11 cellular contexts compared by ENCODE assay signal in genomic region chr15:38651328-38652038, GRCh38.
A peak's percentile ranks its signal among the peaks of the same experiment; 100 is the strongest.
DNase-seq lines count a peak whose midpoint lies in the region; ATAC-seq, FAIRE-seq and TF ChIP-seq lines count a peak whose summit lies in the region.
"Had no signal": no experiment of that assay in that cellular context is flagged by ENCODE, and none has a peak within 500 bp of the region (broad histone marks: within the 10 kb centered on the region; RNA-seq: fewer than 3 reads in every experiment).

No MANE protein-coding gene starts in this region.

- H3K9me3 ChIP-seq in KOPT-K1 (ENCODE audit: insufficient read depth, low read length, poor library complexity, severe bottlenecking) = no peaks in the 10 kb centered on the region
- H3K9me3 ChIP-seq: esophagus muscularis mucosa had no signal

- DNase-seq in GM12891 (ENCODE audit: insufficient read length, low spot score) (no peak), activated T-helper 1 cell treated with Interleukin-2 at 50 U/mL for 16 hours (ENCODE audit: low read depth) (peak; percentile 32), amniotic stem cell (lab: John Stamatoyannopoulos, UW) (no peak), RCC 7860 (ENCODE audit: low spot score) (no peak), DMS79 treated with DMSO at 0.1 percent for 48 hours (lab: John Stamatoyannopoulos, UW) (no peak)
- DNase-seq in naive thymus-derived CD8-positive, alpha-beta T cell = peak; percentile 10 to 88 (median 62)
- DNase-seq: NCI-H1092 had no signal

- no peak for TF ChIP-seq POLR2A in GM12891 (IDR thresholded peaks at IDR 0.05; ENCODE audit: low read depth, low read length)

- ATAC-seq in naive thymus-derived CD8-positive, alpha-beta T cell = peak; percentile 65 to 66
- ATAC-seq in HG02884 (IDR thresholded peaks at IDR 0.05; ENCODE audit: unreplicated experiment) = no peak

- peak overlapping the region; percentile 89 for H3K27ac ChIP-seq in KOPT-K1 (ENCODE audit: low read depth, low read length, poor library complexity, severe bottlenecking)
- H3K27ac ChIP-seq: esophagus muscularis mucosa had no signal

- H3K36me3 ChIP-seq in KOPT-K1 (ENCODE audit: insufficient read depth, low read length) = no peaks in the 10 kb centered on the region
- H3K36me3 ChIP-seq: esophagus muscularis mucosa had no signal

- H3K27ac Mint-ChIP-seq in naive thymus-derived CD8-positive, alpha-beta T cell = peak overlapping the region; percentile 82 to 99 (median 97)

- POLR2A ChIA-PET in naive thymus-derived CD8-positive, alpha-beta T cell (lab: Charles Lee) = interaction anchor here (0.6 to 10.0 kb wide), 17 partner anchors 8 to 1140 kb away, joined by 3 to 269 read pairs (median 4); partner anchors contain the start of gene RASGRP1

- no peaks in the 10 kb centered on the region for H3K36me3 Mint-ChIP-seq in naive thymus-derived CD8-positive, alpha-beta T cell

- H3K9me3 Mint-ChIP-seq in naive thymus-derived CD8-positive, alpha-beta T cell = peaks cover 0 to 3% (median 0%) of the 10 kb centered on the region in 9 donors

- peak overlapping the region; percentile 67 to 87 (median 77) for H3K4me3 Mint-ChIP-seq in naive thymus-derived CD8-positive, alpha-beta T cell

- peaks cover 34 to 91% (median 87%) of the 10 kb centered on the region in 4 donors for H3K4me1 Mint-ChIP-seq in naive thymus-derived CD8-positive, alpha-beta T cell

- peak; percentile 69 for FAIRE-seq in GM12891 (lab: Jason Lieb, UNC)
- no peak for FAIRE-seq in RCC 7860 (lab: Jason Lieb, UNC)
- FAIRE-seq: D721Med had no signal

- H3K27me3 Mint-ChIP-seq in naive thymus-derived CD8-positive, alpha-beta T cell = no peaks in the 10 kb centered on the region

TF ChIP-seq in GM12891, 5 proteins besides CTCF, POLR2A, EP300 and RAD21:
- TF ChIP-seq POLR2AphosphoS5 (IDR thresholded peaks at IDR 0.05; ENCODE audit: low read depth, low read length) = no peak

Comparison
In these comparisons a context has a peak if more than half of its experiments do, and no peak if none do; other contexts are left out.
1. DNase-seq: peak in activated T-helper 1 cell treated with Interleukin-2 at 50 U/mL for 16 hours (single experiment) and naive thymus-derived CD8-positive, alpha-beta T cell (10 of 10); none in GM12891 (single experiment), amniotic stem cell (single experiment), RCC 7860 (single experiment) and DMS79 treated with DMSO at 0.1 percent for 48 hours (single experiment).